Comparison of ENCODE assay signal across 11 cellular contexts in the genomic region with DNA sequence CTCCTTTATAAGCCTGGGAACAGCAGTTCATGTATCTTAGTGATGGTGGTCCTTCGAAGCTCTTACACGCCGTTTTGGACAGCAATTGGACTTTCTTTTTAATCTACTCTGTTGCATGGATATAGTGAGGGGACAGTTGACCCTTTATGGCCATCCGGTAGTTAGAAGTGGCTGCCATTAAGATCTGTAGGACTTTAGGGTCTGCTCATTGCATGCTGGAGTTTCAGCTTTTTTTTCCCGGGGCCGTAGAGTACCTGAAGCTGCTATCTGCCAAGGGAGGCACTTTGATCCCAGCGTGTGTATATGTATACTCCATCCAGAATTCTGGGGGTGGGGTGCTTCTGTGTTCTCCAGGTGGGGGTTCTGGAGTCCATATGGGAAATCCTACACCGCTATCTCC. TPM values are rescaled to one million over a fixed set of nuclear protein-coding genes. Genes with fewer than 3 reads are reported as not detected.
A peak's percentile ranks its signal among the peaks of the same experiment; 100 is the strongest.
DNase-seq lines count a peak whose midpoint lies in the region; ATAC-seq, FAIRE-seq and TF ChIP-seq lines count a peak whose summit lies in the region.
"Had no signal": no experiment of that assay in that cellular context is flagged by ENCODE, and none has a peak within 500 bp of the region (broad histone marks: within the 10 kb centered on the region; RNA-seq: fewer than 3 reads in every experiment).

No MANE protein-coding gene starts in this region.

- SMC1A ChIA-PET in GM12878 (lab: Charles Lee; ENCODE audit: uncharacterized antibody, unreplicated experiment), result interaction anchor here (0.8 to 2.4 kb wide), 4 partner anchors 10 to 134 kb away, joined by 3 to 9 read pairs (median 4); no protein-coding TSS in a partner anchor

- TF ChIP-seq POLR2A in GM12878 (IDR thresholded peaks at IDR 0.05; ENCODE audit: low read depth, low read length), result no peak
- TF ChIP-seq POLR2A in right lobe of liver (IDR thresholded peaks at IDR 0.05), result no peak
- no peak for TF ChIP-seq POLR2A in upper lobe of left lung (IDR thresholded peaks at IDR 0.05)

- H2AFZ ChIP-seq in GM12878 (ENCODE audit: control insufficient read depth, low read depth, low read length), result no peak overlapping the region

- no peak for TF ChIP-seq RAD21 in GM12878 (IDR thresholded peaks at IDR 0.05; ENCODE audit: insufficient read depth, low read depth, low read length)

- peaks cover 33% of the 10 kb centered on the region for H3K36me3 ChIP-seq in left ventricle myocardium inferior
- H3K36me3 ChIP-seq in GM12878 (ENCODE audit: control insufficient read depth in 2 of 2, insufficient read depth in 2 of 2, low read length in 1 of 2), result peaks cover 0 to 4% of the 10 kb centered on the region in 2 experiments; a peak in 2 of 4 replicates
- H3K36me3 ChIP-seq in right lobe of liver, result peaks cover 0 to under 1% (median under 1%) of the 10 kb centered on the region in 4 donors
- peaks cover 0 to 9% (median 3%) of the 10 kb centered on the region in 4 donors for H3K36me3 ChIP-seq in upper lobe of left lung

- DNase-seq in left ventricle myocardium inferior (no peak), Right ventricle myocardium inferior (ENCODE audit: missing footprints) (no peak), GM12878 (ENCODE audit: low read depth, low spot score) (no peak), right lobe of liver (no peak), upper lobe of left lung (no peak), GM03348 (ENCODE audit: low spot score) (no peak)
- no peak for DNase-seq in activated CD4-positive, alpha-beta T cell treated with anti-CD3 and anti-CD28 coated beads for 48 hours

- FAIRE-seq in GM12878 (lab: Jason Lieb, UNC), result no peak
- FAIRE-seq: urothelium cell line had no signal

- peak overlapping the region; percentile 86 for H3K9ac ChIP-seq in GM12878 (ENCODE audit: control insufficient read depth, insufficient read depth, low read length)

- H3K79me2 ChIP-seq in GM12878 (ENCODE audit: control insufficient read depth, insufficient read depth, low read length), result peaks cover 17% of the 10 kb centered on the region

- TF ChIP-seq EP300 in GM12878 (IDR thresholded peaks at IDR 0.05; ENCODE audit: borderline replicate concordance in 1 of 2, control insufficient read depth in 1 of 2, low read depth in 2 of 2, low read length in 2 of 2) (no peak), upper lobe of left lung (IDR thresholded peaks at IDR 0.05) (no peak)

- peak overlapping the region; percentile 79 for H3K4me2 ChIP-seq in GM12878 (ENCODE audit: control insufficient read depth, insufficient read depth)

- no peak for TF ChIP-seq CTCF in left ventricle myocardium inferior (IDR thresholded peaks at IDR 0.05; ENCODE audit: borderline replicate concordance)
- no peak for TF ChIP-seq CTCF in GM12878 (IDR thresholded peaks at IDR 0.05 in 2 of 3, conservative IDR thresholded peaks at IDR 0.05 in 1 of 3; ENCODE audit: control insufficient read depth in 2 of 3, extremely low read depth in 1 of 3, insufficient read depth in 1 of 3, low read depth in 3 of 3, low read length in 3 of 3)
- no peak for TF ChIP-seq CTCF in right lobe of liver (IDR thresholded peaks at IDR 0.05)
- no peak for TF ChIP-seq CTCF in upper lobe of left lung (IDR thresholded peaks at IDR 0.05)

- in situ Hi-C loops in GM12878 (cut with MboI), result no loop called here

- POLR2A ChIA-PET in GM12878 (lab: Charles Lee), result no interaction called here

- intact Hi-C loops in left ventricle myocardium inferior (cut with micrococcal nuclease) (no loop called here), Right ventricle myocardium inferior (cut with DNase I) (loop anchor here (2.0 to 10.0 kb wide), 5 partner anchors 30 to 617 kb away; a partner anchor contains a TSS), GM12878 (cut with micrococcal nuclease; ENCODE audit: unreplicated experiment) (loop anchor here (5.0 kb wide), 1 partner anchor 172 kb away; a partner anchor contains a TSS), right lobe of liver (cut with DNase I) (no loop called here)

- 97% methylated on average over 8 of the region's 8 CpGs for WGBS in GM12878 (ENCODE audit: insufficient coverage, insufficient replicate concordance, low lambda C conversion rate, missing lambda C conversion rate)
- 75% methylated on average over 7 of the region's 8 CpGs for WGBS in right lobe of liver (ENCODE audit: insufficient coverage, low coverage, low lambda C conversion rate, missing lambda C conversion rate)
- whole genome bisulfite sequencing in upper lobe of left lung, 2 donors, result 91 to 95% methylated on average over 8 of the region's 8 CpGs

- RAD21 ChIA-PET in GM12878 (lab: Charles Lee; ENCODE audit: unreplicated experiment), result interaction anchor here (0.6 to 7.4 kb wide), 4 partner anchors 15 to 273 kb away, joined by 3 to 65 read pairs (median 4); no protein-coding TSS in a partner anchor

- H3K4me1 ChIP-seq in left ventricle myocardium inferior (peaks cover 45% of the 10 kb centered on the region), GM12878 (ENCODE audit: control insufficient read depth, insufficient read depth, low read length) (peaks cover 17% of the 10 kb centered on the region), right lobe of liver (peaks cover 0 to 28% (median 11%) of the 10 kb centered on the region in 4 donors), upper lobe of left lung (peaks cover 33 to 46% (median 39%) of the 10 kb centered on the region in 4 donors)

- ATAC-seq in Right ventricle myocardium inferior (no peak), GM12878 (no peak), right lobe of liver (no peak), upper lobe of left lung (ENCODE audit: low FRiP score in 2 of 2) (no peak), GM21619 (IDR thresholded peaks at IDR 0.05; ENCODE audit: unreplicated experiment) (no peak)

- H4K20me1 ChIP-seq in GM12878 (ENCODE audit: control insufficient read depth, insufficient read depth), result no peaks in the 10 kb centered on the region

- H3K27me3 ChIP-seq in left ventricle myocardium inferior (ENCODE audit: low read depth) (no peaks in the 10 kb centered on the region), GM12878 (replicated peaks in 1 of 2; ENCODE audit: control insufficient read depth in 2 of 2, insufficient read depth in 2 of 2, low read length in 1 of 2) (no peaks in the 10 kb centered on the region), right lobe of liver (no peaks in the 10 kb centered on the region), upper lobe of left lung (no peaks in the 10 kb centered on the region)
- H3K27me3 ChIP-seq: body of pancreas had no signal

- CTCF ChIA-PET in GM12878 (lab: Yijun Ruan, JAX), result interaction anchor here (0.9 to 15.5 kb wide), 5 partner anchors 11 to 198 kb away, joined by 3 to 308 read pairs (median 42); no protein-coding TSS in a partner anchor

- peak overlapping the region; percentile 99 for H3K27ac ChIP-seq in left ventricle myocardium inferior (replicated peaks)
- no peak overlapping the region for H3K27ac ChIP-seq in GM12878 (ENCODE audit: control insufficient read depth, insufficient read depth)
- peak overlapping the region in 1 of 3 donors; percentile 84 for H3K27ac ChIP-seq in right lobe of liver
- peak overlapping the region in 1 of 4 donors; percentile 92 for H3K27ac ChIP-seq in upper lobe of left lung

- H3K4me3 ChIP-seq in left ventricle myocardium inferior (peak overlapping the region; percentile 86), GM12878 (peak overlapping the region; percentile 96; the same call in 1 of the 2 replicates), right lobe of liver (peak overlapping the region in 2 of 3 donors; percentile 86 to 97), upper lobe of left lung (peak overlapping the region in 3 of 4 donors; percentile 56 to 76 (median 69))

- H3K9me3 ChIP-seq in left ventricle myocardium inferior (replicated peaks) (no peaks in the 10 kb centered on the region), GM12878 (replicated peaks; ENCODE audit: control insufficient read depth, insufficient read depth, low read length) (no peaks in the 10 kb centered on the region), right lobe of liver (no peaks in the 10 kb centered on the region), upper lobe of left lung (no peaks in the 10 kb centered on the region)
- H3K9me3 ChIP-seq: body of pancreas had no signal

- no TSS peak for BruUV-seq in GM12878 (replicated peaks; lab: Mats Ljungman, UMichigan)

RNA-seq across cellular contexts. Expression of a gene that starts 1.2 kb away (rescaled TPM):
- total RNA-seq in left ventricle myocardium inferior (17.8 TPM), Right ventricle myocardium inferior (21.7 TPM), GM12878 (2014; rRNA removed) (6.8 and 8.4 TPM in 2 replicates), GM12878 (2014; rRNA removed; fragmentation: Illumina TruSeq; extraction: Trizol) (5.8 and 6.6 TPM in 2 replicates), GM12878 (2021) (7.7 and 7.9 TPM in 2 replicates), right lobe of liver (10 to 100 TPM in 1 of 6 experiments, 1 to 10 TPM in 5; 6.0 to 11.7 (median 7.4) TPM), upper lobe of left lung (10 to 100 TPM in 2 of 6 donors, 1 to 10 TPM in 4; 5.2 to 12.4 (median 7.3) TPM)
- total RNA-seq in GM12878 (2013; cell fraction: nucleolus; rRNA removed), result 6.3 and 10.0 TPM in 2 replicates
- 2.1 TPM for polyA plus RNA-seq in GM12878 (2011; ENCODE audit: low read depth)
- polyA plus RNA-seq in GM12878 (2011; rRNA removed) (6.1 and 7.3 TPM in 2 replicates), GM12878 (2014; fragmentation: Illumina TruSeq; extraction: Trizol) (8.7 and 10.7 TPM in 2 replicates), GM12878 (2014; fragmentation: Nextera tagmentation; extraction: Ambion mirVana) (1 to 10 TPM; 1.6 TPM), GM12878 (2014; rRNA removed) (6.9 and 8.1 TPM in 2 replicates), GM12878 (2016; fragmentation: Nextera tagmentation; extraction: Ambion mirVana) (1 to 10 TPM; 4.3 to 5.0 TPM)
- polyA plus RNA-seq in GM12878 (2011; cell fraction: cytosol; rRNA removed), result 5.0 and 6.7 TPM in 2 replicates
- 3.3 and 4.2 TPM in 2 replicates for polyA plus RNA-seq in GM12878 (2011; cell fraction: nucleus; rRNA removed)
- 4.1 and 5.5 TPM in 2 replicates for polyA plus RNA-seq in GM12878 (2012)
- polyA minus RNA-seq in GM12878 (2011; rRNA and poly(A)+ RNA removed), result 3.7 and 6.3 TPM in 2 replicates
- polyA minus RNA-seq in GM12878 (2011; cell fraction: cytosol; rRNA and poly(A)+ RNA removed), result 1.6 and 2.4 TPM in 2 replicates
- 3.1 and 11.2 TPM in 2 replicates for polyA minus RNA-seq in GM12878 (2011; cell fraction: nucleus; rRNA and poly(A)+ RNA removed)

RNA-seq across cellular contexts. Expression of a gene that starts 1.7 kb away (rescaled TPM):
- 89.8 TPM for total RNA-seq in left ventricle myocardium inferior
- total RNA-seq in Right ventricle myocardium inferior, result 105 TPM
- 5.1 and 8.1 TPM in 2 replicates for total RNA-seq in GM12878 (2013; cell fraction: nucleolus; rRNA removed)
- total RNA-seq in GM12878 (2014; rRNA removed), result 197 and 248 TPM in 2 replicates
- total RNA-seq in GM12878 (2014; rRNA removed; fragmentation: Illumina TruSeq; extraction: Trizol), result 98.5 and 108 TPM in 2 replicates
- 112 and 116 TPM in 2 replicates for total RNA-seq in GM12878 (2021)
- 18.5 TPM for polyA plus RNA-seq in GM12878 (2011; ENCODE audit: low read depth)
- 28.4 and 82.1 TPM in 2 replicates for polyA plus RNA-seq in GM12878 (2011; rRNA removed)
- polyA plus RNA-seq in GM12878 (2011; cell fraction: cytosol; rRNA removed), result 113 and 206 TPM in 2 replicates
- 131 and 137 TPM in 2 replicates for polyA plus RNA-seq in GM12878 (2011; cell fraction: nucleus; rRNA removed)
- polyA plus RNA-seq in GM12878 (2012), result 83.2 and 107 TPM in 2 replicates
- 2.7 and 31.5 TPM in 2 replicates for polyA plus RNA-seq in GM12878 (2014; fragmentation: Illumina TruSeq; extraction: Trizol)
- polyA plus RNA-seq in GM12878 (2014; fragmentation: Nextera tagmentation; extraction: Ambion mirVana), result 100 to 1,000 TPM; 206 to 231 TPM
- polyA plus RNA-seq in GM12878 (2014; rRNA removed), result 223 and 292 TPM in 2 replicates
- polyA plus RNA-seq in GM12878 (2016; fragmentation: Nextera tagmentation; extraction: Ambion mirVana), result 100 to 1,000 TPM; 323 to 337 TPM
- 15.4 and 31.2 TPM in 2 replicates for polyA minus RNA-seq in GM12878 (2011; rRNA and poly(A)+ RNA removed)
- 64.1 and 73.8 TPM in 2 replicates for polyA minus RNA-seq in GM12878 (2011; cell fraction: cytosol; rRNA and poly(A)+ RNA removed)
- polyA minus RNA-seq in GM12878 (2011; cell fraction: nucleus; rRNA and poly(A)+ RNA removed), result 21.2 and 34.0 TPM in 2 replicates
- total RNA-seq in right lobe of liver, result 10 to 100 TPM; 27.2 to 43.0 (median 30.8) TPM
- total RNA-seq in upper lobe of left lung, result 100 to 1,000 TPM in 2 of 6 donors, 10 to 100 TPM in 4; 50.0 to 111 (median 75.5) TPM

RNA-seq across cellular contexts. Expression of a gene that starts 4.2 kb away (rescaled TPM):
- 26.4 TPM for total RNA-seq in left ventricle myocardium inferior
- total RNA-seq in Right ventricle myocardium inferior, result 35.4 TPM
- 3.8 and 4.1 TPM in 2 replicates for total RNA-seq in GM12878 (2013; cell fraction: nucleolus; rRNA removed)
- 0.16 and 0.62 TPM in 2 replicates for total RNA-seq in GM12878 (2014; rRNA removed)
- total RNA-seq in GM12878 (2014; rRNA removed; fragmentation: Illumina TruSeq; extraction: Trizol), result 0.28 TPM in 1 of 2 replicates, not detected in the other
- 0.69 and 1.1 TPM in 2 replicates for total RNA-seq in GM12878 (2021)
- polyA plus RNA-seq in GM12878 (2011; ENCODE audit: low read depth), result not detected
- polyA plus RNA-seq in GM12878 (2011; rRNA removed), result 0.20 TPM in 1 of 2 replicates, not detected in the other
- 0.17 and 0.27 TPM in 2 replicates for polyA plus RNA-seq in GM12878 (2011; cell fraction: cytosol; rRNA removed)
- polyA plus RNA-seq in GM12878 (2011; cell fraction: nucleus; rRNA removed), result 3.4 and 5.0 TPM in 2 replicates
- 1.2 TPM in 2 replicates for polyA plus RNA-seq in GM12878 (2012)
- polyA plus RNA-seq in GM12878 (2014; fragmentation: Illumina TruSeq; extraction: Trizol), result 0.21 TPM in 1 of 2 replicates, not detected in the other
- not detected for polyA plus RNA-seq in GM12878 (2014; fragmentation: Nextera tagmentation; extraction: Ambion mirVana)
- 0.22 and 2.2 TPM in 2 replicates for polyA plus RNA-seq in GM12878 (2014; rRNA removed)
- under 1 TPM in 1 of 2 experiments, not detected in 1; 0.24 TPM for polyA plus RNA-seq in GM12878 (2016; fragmentation: Nextera tagmentation; extraction: Ambion mirVana)
- not detected in 2 replicates for polyA minus RNA-seq in GM12878 (2011; rRNA and poly(A)+ RNA removed)
- not detected in 2 replicates for polyA minus RNA-seq in GM12878 (2011; cell fraction: cytosol; rRNA and poly(A)+ RNA removed)
- polyA minus RNA-seq in GM12878 (2011; cell fraction: nucleus; rRNA and poly(A)+ RNA removed), result 0.97 and 1.9 TPM in 2 replicates
- 1 to 10 TPM in 4 of 6 experiments, under 1 TPM in 2; 0.74 to 2.4 (median 1.2) TPM for total RNA-seq in right lobe of liver
- total RNA-seq in upper lobe of left lung, result 10 to 100 TPM in 2 of 6 donors, 1 to 10 TPM in 3, not detected in 1; 1.6 to 16.1 (median 9.3) TPM
- polyA plus RNA-seq: CD14-positive monocyte had no signal

RNA-seq across cellular contexts. Expression of a gene that starts 25.0 kb away (rescaled TPM):
- total RNA-seq in left ventricle myocardium inferior, result 23.3 TPM
- 25.0 TPM for total RNA-seq in Right ventricle myocardium inferior
- total RNA-seq in GM12878 (2013; cell fraction: nucleolus; rRNA removed), result 30.6 and 36.2 TPM in 2 replicates
- total RNA-seq in GM12878 (2014; rRNA removed), result 1.2 and 9.8 TPM in 2 replicates
- total RNA-seq in GM12878 (2014; rRNA removed; fragmentation: Illumina TruSeq; extraction: Trizol), result 1.7 and 6.3 TPM in 2 replicates
- 19.7 and 21.4 TPM in 2 replicates for total RNA-seq in GM12878 (2021)
- 2.1 TPM for polyA plus RNA-seq in GM12878 (2011; ENCODE audit: low read depth)
- polyA plus RNA-seq in GM12878 (2011; rRNA removed), result 1.3 and 2.4 TPM in 2 replicates
- polyA plus RNA-seq in GM12878 (2011; cell fraction: cytosol; rRNA removed), result 1.3 and 1.6 TPM in 2 replicates
- polyA plus RNA-seq in GM12878 (2011; cell fraction: nucleus; rRNA removed), result 16.6 and 37.4 TPM in 2 replicates
- polyA plus RNA-seq in GM12878 (2012), result 12.8 and 15.1 TPM in 2 replicates
- 0.92 and 2.1 TPM in 2 replicates for polyA plus RNA-seq in GM12878 (2014; fragmentation: Illumina TruSeq; extraction: Trizol)
- under 1 TPM; 0.05 to 0.07 TPM for polyA plus RNA-seq in GM12878 (2014; fragmentation: Nextera tagmentation; extraction: Ambion mirVana)
- polyA plus RNA-seq in GM12878 (2014; rRNA removed), result 4.4 and 33.5 TPM in 2 replicates
- 1 to 10 TPM in 1 of 2 experiments, under 1 TPM in 1; 0.91 to 1.7 TPM for polyA plus RNA-seq in GM12878 (2016; fragmentation: Nextera tagmentation; extraction: Ambion mirVana)
- polyA minus RNA-seq in GM12878 (2011; rRNA and poly(A)+ RNA removed), result 11.1 and 16.4 TPM in 2 replicates
- 4.5 and 4.7 TPM in 2 replicates for polyA minus RNA-seq in GM12878 (2011; cell fraction: cytosol; rRNA and poly(A)+ RNA removed)
- 28.2 and 41.9 TPM in 2 replicates for polyA minus RNA-seq in GM12878 (2011; cell fraction: nucleus; rRNA and poly(A)+ RNA removed)
- 10 to 100 TPM in 4 of 6 experiments, 1 to 10 TPM in 2; 6.1 to 12.8 (median 10.9) TPM for total RNA-seq in right lobe of liver
- 10 to 100 TPM; 17.5 to 68.0 (median 42.2) TPM for total RNA-seq in upper lobe of left lung

RNA-seq across cellular contexts. Expression of a gene that starts 29.6 kb away (rescaled TPM):
- 15.6 TPM for total RNA-seq in left ventricle myocardium inferior
- total RNA-seq in Right ventricle myocardium inferior, result 18.0 TPM
- total RNA-seq in GM12878 (2013; cell fraction: nucleolus; rRNA removed), result 85.9 and 102 TPM in 2 replicates
- 53.9 and 58.8 TPM in 2 replicates for total RNA-seq in GM12878 (2014; rRNA removed)
- total RNA-seq in GM12878 (2014; rRNA removed; fragmentation: Illumina TruSeq; extraction: Trizol), result 36.8 and 37.4 TPM in 2 replicates
- 77.5 and 86.8 TPM in 2 replicates for total RNA-seq in GM12878 (2021)
- polyA plus RNA-seq in GM12878 (2011; ENCODE audit: low read depth), result 32.2 TPM
- polyA plus RNA-seq in GM12878 (2011; rRNA removed), result 32.2 and 40.8 TPM in 2 replicates
- 54.9 and 68.6 TPM in 2 replicates for polyA plus RNA-seq in GM12878 (2011; cell fraction: cytosol; rRNA removed)
- polyA plus RNA-seq in GM12878 (2011; cell fraction: nucleus; rRNA removed), result 210 and 271 TPM in 2 replicates
- 61.0 and 78.0 TPM in 2 replicates for polyA plus RNA-seq in GM12878 (2012)
- polyA plus RNA-seq in GM12878 (2014; fragmentation: Illumina TruSeq; extraction: Trizol), result 53.9 and 56.1 TPM in 2 replicates
- polyA plus RNA-seq in GM12878 (2014; fragmentation: Nextera tagmentation; extraction: Ambion mirVana), result 1 to 10 TPM; 1.4 to 3.3 TPM
- 55.1 and 69.0 TPM in 2 replicates for polyA plus RNA-seq in GM12878 (2014; rRNA removed)
- 10 to 100 TPM; 13.2 to 14.4 TPM for polyA plus RNA-seq in GM12878 (2016; fragmentation: Nextera tagmentation; extraction: Ambion mirVana)
- polyA minus RNA-seq in GM12878 (2011; rRNA and poly(A)+ RNA removed), result 62.9 and 77.4 TPM in 2 replicates
- polyA minus RNA-seq in GM12878 (2011; cell fraction: cytosol; rRNA and poly(A)+ RNA removed), result 29.1 and 43.7 TPM in 2 replicates
- polyA minus RNA-seq in GM12878 (2011; cell fraction: nucleus; rRNA and poly(A)+ RNA removed), result 36.8 and 69.3 TPM in 2 replicates
- total RNA-seq in right lobe of liver, result 1 to 10 TPM; 3.2 to 7.2 (median 5.1) TPM
- total RNA-seq in upper lobe of left lung, result 100 to 1,000 TPM in 2 of 6 donors, 10 to 100 TPM in 4; 68.1 to 183 (median 91.3) TPM

Comparison
In these comparisons a context has a peak if more than half of its experiments do, and no peak if none do; other contexts are left out.
1. intact Hi-C loops: an anchor here in Right ventricle myocardium inferior (2.0 to 10.0 kb wide) and GM12878 (5.0 kb wide); none called in left ventricle myocardium inferior and right lobe of liver.